21 cellular contexts compared by ENCODE assay signal in the genomic region with DNA sequence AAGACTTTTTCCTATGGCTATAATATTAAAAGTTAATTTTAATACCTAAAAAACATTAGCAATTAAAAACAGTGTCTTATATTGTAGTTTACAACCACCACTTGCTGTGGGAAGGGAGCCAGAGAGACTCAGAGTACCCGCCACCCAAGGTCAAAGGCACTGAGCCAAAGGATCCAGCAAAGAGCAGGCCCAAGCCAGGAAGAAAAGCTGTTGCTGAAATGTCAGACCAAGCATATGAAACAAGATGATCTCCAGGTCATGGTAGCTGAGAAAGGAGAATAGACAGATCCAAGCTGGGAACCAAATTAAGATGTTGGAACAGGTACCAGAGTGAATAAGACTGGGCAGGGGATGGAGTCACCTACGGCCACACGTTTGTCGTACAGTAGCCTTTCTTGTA. TPM values are rescaled to one million over a fixed set of nuclear protein-coding genes. Genes with fewer than 3 reads are reported as not detected.
DNase-seq lines count a peak whose midpoint lies in the region; ATAC-seq and TF ChIP-seq lines count a peak whose summit lies in the region.
"Had no signal": no experiment of that assay in that cellular context is flagged by ENCODE, and none has a peak within 500 bp of the region (broad histone marks: within the 10 kb centered on the region; RNA-seq: fewer than 3 reads in every experiment).

No MANE protein-coding gene starts in this region.

- H3K27ac ChIP-seq in adrenal gland (no peak overlapping the region), rectal smooth muscle tissue (ENCODE audit: low read depth, low read length) (peak overlapping the region; percentile 10), PC-9 (no peak overlapping the region), SJCRH30 (no peak overlapping the region)
- H3K27ac ChIP-seq: BLaER1 had no signal

- no peak overlapping the region for H2AFZ ChIP-seq in PC-9

- H3K4me3 ChIP-seq in adrenal gland (no peak overlapping the region), rectal smooth muscle tissue (ENCODE audit: low read length) (no peak overlapping the region), PC-9 (no peak overlapping the region), SJCRH30 (no peak overlapping the region)
- H3K4me3 ChIP-seq: BLaER1, K562 had no signal

- no peaks in the 10 kb centered on the region for H3K9me2 ChIP-seq in PC-9 (ENCODE audit: insufficient read depth)

- H3K9me3 ChIP-seq in adrenal gland (replicated peaks in 1 of 3): no peaks in the 10 kb centered on the region
- no peaks in the 10 kb centered on the region for H3K9me3 ChIP-seq in PC-9 (ENCODE audit: insufficient read depth, low read depth)
- H3K9me3 ChIP-seq in SJCRH30 (replicated peaks): no peaks in the 10 kb centered on the region
- H3K9me3 ChIP-seq: BLaER1 had no signal

- in situ Hi-C loops in G401 (cut with HindIII; ENCODE audit: low sequenced_read_pairs): no loop called here

- H3K4me2 ChIP-seq in PC-9: no peak overlapping the region
- H3K4me2 ChIP-seq: BLaER1 had no signal

- TF ChIP-seq POLR2A in adrenal gland (IDR thresholded peaks at IDR 0.05): no peak

- no peaks in the 10 kb centered on the region for H3F3A ChIP-seq in PC-9 (ENCODE audit: insufficient read depth, low read depth)

- DNase-seq in G401 (ENCODE audit: low spot score) (peak; percentile 51), adrenal gland (peak; percentile 78 to 93 (median 85)), left ventricle myocardium superior (peak; percentile 48), NCI-H82 treated with DMSO at 0.1 percent for 48 hours (lab: John Stamatoyannopoulos, UW; ENCODE audit: unreplicated experiment) (no peak), PC-9 (no peak), SJCRH30 (no peak)
- DNase-seq: CD4-positive, alpha-beta memory T cell; DMS53; EL; NCI-H1694; NCI-H2081 treated with DMSO at 0.1 percent for 48 hours; NCI-H510A; NCI-H748 treated with DMSO at 0.1 percent for 48 hours; RPMI8226 had no signal

- H3K36me3 ChIP-seq in adrenal gland (replicated peaks in 1 of 2): no peaks in the 10 kb centered on the region
- no peaks in the 10 kb centered on the region for H3K36me3 ChIP-seq in rectal smooth muscle tissue (ENCODE audit: control insufficient read depth, insufficient read depth, low read length)
- H3K36me3 ChIP-seq in PC-9 (ENCODE audit: low read depth): no peaks in the 10 kb centered on the region
- H3K36me3 ChIP-seq in SJCRH30: no peaks in the 10 kb centered on the region
- H3K36me3 ChIP-seq: BLaER1 had no signal

- H3K27me3 ChIP-seq in adrenal gland (no peaks in the 10 kb centered on the region), rectal smooth muscle tissue (ENCODE audit: control insufficient read depth, insufficient read depth, low read length) (no peaks in the 10 kb centered on the region), PC-9 (ENCODE audit: insufficient read depth, low read depth) (no peaks in the 10 kb centered on the region), SJCRH30 (no peaks in the 10 kb centered on the region)
- H3K27me3 ChIP-seq: BLaER1 had no signal

- intact Hi-C loops in adrenal gland (cut with DNase I): no loop called here
- intact Hi-C loops in left ventricle myocardium superior (cut with micrococcal nuclease): no loop called here
- intact Hi-C loops in PC-9 (cut with micrococcal nuclease; ENCODE audit: unreplicated experiment): no loop called here

- POLR2A ChIA-PET in PC-9 (lab: Charles Lee; ENCODE audit: unreplicated experiment): no interaction called here

- H3K79me2 ChIP-seq in PC-9 (ENCODE audit: low read depth): no peaks in the 10 kb centered on the region

- H4K20me1 ChIP-seq in PC-9 (ENCODE audit: insufficient read depth): no peaks in the 10 kb centered on the region
- H4K20me1 ChIP-seq: BLaER1 had no signal

- 60 to 67% (median 64%) methylated on average over 4 of the region's 4 CpGs for WGBS in adrenal gland, 4 donors

- H3K9ac ChIP-seq in rectal smooth muscle tissue (ENCODE audit: low read length): no peak overlapping the region
- H3K9ac ChIP-seq: BLaER1 had no signal

- ATAC-seq in left ventricle myocardium superior (peak; percentile 93), GM18520 (IDR thresholded peaks at IDR 0.05; ENCODE audit: unreplicated experiment) (no peak)
- ATAC-seq: K562 had no signal

- TF ChIP-seq CTCF in adrenal gland (IDR thresholded peaks at IDR 0.05): no peak
- no peak for TF ChIP-seq CTCF in PC-9 (conservative IDR thresholded peaks at IDR 0.05)

- BruUV-seq in PC-9 (replicated peaks; lab: Mats Ljungman, UMichigan): no TSS peak

- H3K4me1 ChIP-seq in adrenal gland (replicated peaks in 1 of 2) (peaks cover 0 to 16% of the 10 kb centered on the region in 2 donors), rectal smooth muscle tissue (ENCODE audit: control insufficient read depth, insufficient read depth, low read length) (peaks cover 2% of the 10 kb centered on the region), PC-9 (replicated peaks; ENCODE audit: insufficient read depth) (no peaks in the 10 kb centered on the region), SJCRH30 (no peaks in the 10 kb centered on the region)

- CTCF ChIA-PET in PC-9 (lab: Charles Lee): no interaction called here

RNA-seq across cellular contexts. Expression of a gene that starts 18.8 kb away (rescaled TPM):
- not detected in 2 replicates for total RNA-seq in G401 (2014; rRNA removed; shearing (Covaris generic))
- total RNA-seq in adrenal gland (not detected), left ventricle myocardium superior (0.15 TPM), PC-9 (2021) (not detected in 2 replicates)
- polyA plus RNA-seq in adrenal gland: not detected
- not detected in 2 replicates for total RNA-seq in SJCRH30 (2014; rRNA removed; shearing (Covaris generic))
- total RNA-seq: A673; CD4-positive, alpha-beta memory T cell; H4; K562; OCI-LY7 had no signal
- polyA plus RNA-seq: CD4-positive, alpha-beta memory T cell; K562 had no signal

Comparison
In these comparisons a context has a peak if more than half of its experiments do, and no peak if none do; other contexts are left out.
1. DNase-seq: peak in G401 (single experiment), adrenal gland (7 of 7) and left ventricle myocardium superior (single experiment); none in NCI-H82 treated with DMSO at 0.1 percent for 48 hours (single experiment), PC-9 (0 of 2) and SJCRH30 (0 of 2).